In the genomic region with DNA sequence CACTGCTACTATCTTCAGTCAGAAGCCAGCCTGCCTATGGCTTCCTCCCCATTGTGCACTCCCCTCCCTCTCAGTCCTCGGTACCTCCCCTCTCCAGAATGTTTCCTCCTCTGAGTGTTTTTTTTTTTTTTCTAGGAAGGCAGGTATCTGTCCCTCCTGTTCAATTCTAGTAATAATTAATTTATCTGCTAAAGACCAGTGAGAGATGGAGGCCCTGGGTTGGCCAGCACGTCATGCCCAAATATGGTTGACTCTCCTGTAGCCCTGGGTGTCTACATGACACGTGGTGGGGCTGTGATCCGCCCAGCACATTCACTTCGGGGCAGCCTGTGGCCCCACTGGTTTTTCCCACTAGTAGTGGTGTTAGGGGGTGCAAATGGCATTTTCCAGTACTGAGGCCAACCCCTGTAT, we compare ENCODE assay signal across 9 cellular contexts. TPM values are rescaled to one million over a fixed set of nuclear protein-coding genes. Genes with fewer than 3 reads are reported as not detected.
DNase-seq lines count a peak whose midpoint lies in the region; ATAC-seq and TF ChIP-seq lines count a peak whose summit lies in the region.
"Had no signal": no experiment of that assay in that cellular context is flagged by ENCODE, and none has a peak within 500 bp of the region (broad histone marks: within the 10 kb centered on the region; RNA-seq: fewer than 3 reads in every experiment).

No MANE protein-coding gene starts in this region.

- peak overlapping the region; percentile 79 for H3K4me3 ChIP-seq in ACC112 (ENCODE audit: low read depth, low read length)
- peak overlapping the region; percentile 75 for H3K4me3 ChIP-seq in lower lobe of right lung

- no peaks in the 10 kb centered on the region for H3K9me3 Mint-ChIP-seq in activated T-cell treated with anti-CD3 and anti-CD28 coated beads, Interleukin-2, amount 50 U/mL, for 72 hours
- H3K9me3 Mint-ChIP-seq: activated naive CD4-positive, alpha-beta T cell treated with anti-CD3 and anti-CD28 coated beads, Interleukin-2, amount 50 U/mL, for 72 hours had no signal

- H3K4me3 Mint-ChIP-seq in activated T-cell treated with anti-CD3 and anti-CD28 coated beads, Interleukin-2, amount 50 U/mL, for 72 hours, result peak overlapping the region; percentile 82 to 87

- peaks cover 23% of the 10 kb centered on the region for H3K4me1 Mint-ChIP-seq in activated T-cell treated with anti-CD3 and anti-CD28 coated beads, Interleukin-2, amount 50 U/mL, for 72 hours (ENCODE audit: low read depth)

- no peaks in the 10 kb centered on the region for H3K9me3 ChIP-seq in lower lobe of right lung

- H3K27me3 Mint-ChIP-seq in activated T-cell treated with anti-CD3 and anti-CD28 coated beads, Interleukin-2, amount 50 U/mL, for 72 hours (ENCODE audit: low read depth), result no peaks in the 10 kb centered on the region

- peak; percentile 48 for TF ChIP-seq POLR2A in GM18951 (IDR thresholded peaks at IDR 0.05; ENCODE audit: extremely low read depth, insufficient read depth, insufficient read length)

- no peak for ATAC-seq in activated T-cell treated with anti-CD3 and anti-CD28 coated beads, Interleukin-2, amount 50 U/mL, for 72 hours (replicated peaks in 1 of 2)
- no peak for ATAC-seq in lower lobe of right lung
- ATAC-seq in GM21447 (IDR thresholded peaks at IDR 0.05; ENCODE audit: unreplicated experiment), result no peak

- peak overlapping the region; percentile 90 for H3K27ac Mint-ChIP-seq in activated T-cell treated with anti-CD3 and anti-CD28 coated beads, Interleukin-2, amount 50 U/mL, for 72 hours

- H3K27ac ChIP-seq in ACC112 (ENCODE audit: low read depth, low read length), result peak overlapping the region; percentile 41
- H3K27ac ChIP-seq in lower lobe of right lung, result no peak overlapping the region

- H3K36me3 Mint-ChIP-seq in activated T-cell treated with anti-CD3 and anti-CD28 coated beads, Interleukin-2, amount 50 U/mL, for 72 hours (ENCODE audit: insufficient read depth in 2 of 2), result peaks cover 4% of the 10 kb centered on the region in 2 donors

- H3K27me3 ChIP-seq in ACC112 (ENCODE audit: insufficient read depth, low read length) (no peaks in the 10 kb centered on the region), lower lobe of right lung (ENCODE audit: low read depth) (no peaks in the 10 kb centered on the region)

- intact Hi-C loops in lower lobe of right lung (cut with DNase I), result no loop called here

- in situ Hi-C loops in GM18951 (cut with MboI; ENCODE audit: low sequenced_read_pairs, unreplicated experiment), result no loop called here

- no peak overlapping the region for H2AFZ ChIP-seq in ACC112 (ENCODE audit: low read length, unreplicated experiment)

- no peak for TF ChIP-seq CTCF in lower lobe of right lung (IDR thresholded peaks at IDR 0.05)

- peaks cover 46% of the 10 kb centered on the region for H3K79me2 ChIP-seq in ACC112 (ENCODE audit: control insufficient read depth, insufficient read depth, low read length, unreplicated experiment)

- H3K36me3 ChIP-seq in ACC112 (ENCODE audit: insufficient read depth, low read length) (peaks cover 5% of the 10 kb centered on the region; the same call in 1 of the 2 replicates), lower lobe of right lung (peaks cover 7% of the 10 kb centered on the region)

- H3K4me1 ChIP-seq in ACC112 (ENCODE audit: control insufficient read depth, insufficient read depth, low read length, unreplicated experiment) (peaks cover 19% of the 10 kb centered on the region), lower lobe of right lung (peaks cover 44% of the 10 kb centered on the region)

- peak; percentile 46 to 51 for DNase-seq in activated T-cell treated with anti-CD3 and anti-CD28 coated beads, Interleukin-2, amount 50 U/mL, for 72 hours
- DNase-seq in lower lobe of right lung (no peak), NCI-H526 (lab: John Stamatoyannopoulos, UW) (no peak), NCI-H524 (lab: John Stamatoyannopoulos, UW) (no peak), D341Med (ENCODE audit: low spot score) (no peak)

RNA-seq across cellular contexts. Expression of a gene that starts 1.8 kb away (rescaled TPM):
- total RNA-seq in activated T-cell treated with anti-CD3 and anti-CD28 coated beads, Interleukin-2, amount 50 U/mL, for 72 hours, result 100 to 1,000 TPM; 755 to 777 TPM
- 1,080 TPM for total RNA-seq in lower lobe of right lung

RNA-seq across cellular contexts. Expression of a gene that starts 6.5 kb away (rescaled TPM):
- total RNA-seq in activated T-cell treated with anti-CD3 and anti-CD28 coated beads, Interleukin-2, amount 50 U/mL, for 72 hours, result 10 to 100 TPM; 91.0 to 92.9 TPM
- 50.9 TPM for total RNA-seq in lower lobe of right lung

RNA-seq across cellular contexts. Expression of a gene that starts 25.6 kb away (rescaled TPM):
- total RNA-seq in activated T-cell treated with anti-CD3 and anti-CD28 coated beads, Interleukin-2, amount 50 U/mL, for 72 hours, result 1,000 to 10,000 TPM; 3,958 to 4,635 TPM
- total RNA-seq in lower lobe of right lung, result 2,678 TPM

RNA-seq across cellular contexts. Expression of a gene that starts 36.4 kb away (rescaled TPM):
- total RNA-seq in activated T-cell treated with anti-CD3 and anti-CD28 coated beads, Interleukin-2, amount 50 U/mL, for 72 hours, result 10 to 100 TPM in 1 of 2 donors, 1 to 10 TPM in 1; 9.3 to 11.4 TPM
- 36.1 TPM for total RNA-seq in lower lobe of right lung

RNA-seq across cellular contexts. Expression of a gene that starts 38.7 kb away (rescaled TPM):
- total RNA-seq in activated T-cell treated with anti-CD3 and anti-CD28 coated beads, Interleukin-2, amount 50 U/mL, for 72 hours, result 100 to 1,000 TPM in 1 of 2 donors, 10 to 100 TPM in 1; 89.0 to 106 TPM
- total RNA-seq in lower lobe of right lung, result 47.8 TPM

Comparison
In these comparisons a context has a peak if more than half of its experiments do, and no peak if none do; other contexts are left out.
1. DNase-seq: peak in activated T-cell treated with anti-CD3 and anti-CD28 coated beads, Interleukin-2, amount 50 U/mL, for 72 hours (2 of 2); none in lower lobe of right lung (single experiment), NCI-H526 (0 of 2), NCI-H524 (0 of 2) and D341Med (single experiment).